14 cellular contexts compared by ENCODE assay signal in the genomic region with DNA sequence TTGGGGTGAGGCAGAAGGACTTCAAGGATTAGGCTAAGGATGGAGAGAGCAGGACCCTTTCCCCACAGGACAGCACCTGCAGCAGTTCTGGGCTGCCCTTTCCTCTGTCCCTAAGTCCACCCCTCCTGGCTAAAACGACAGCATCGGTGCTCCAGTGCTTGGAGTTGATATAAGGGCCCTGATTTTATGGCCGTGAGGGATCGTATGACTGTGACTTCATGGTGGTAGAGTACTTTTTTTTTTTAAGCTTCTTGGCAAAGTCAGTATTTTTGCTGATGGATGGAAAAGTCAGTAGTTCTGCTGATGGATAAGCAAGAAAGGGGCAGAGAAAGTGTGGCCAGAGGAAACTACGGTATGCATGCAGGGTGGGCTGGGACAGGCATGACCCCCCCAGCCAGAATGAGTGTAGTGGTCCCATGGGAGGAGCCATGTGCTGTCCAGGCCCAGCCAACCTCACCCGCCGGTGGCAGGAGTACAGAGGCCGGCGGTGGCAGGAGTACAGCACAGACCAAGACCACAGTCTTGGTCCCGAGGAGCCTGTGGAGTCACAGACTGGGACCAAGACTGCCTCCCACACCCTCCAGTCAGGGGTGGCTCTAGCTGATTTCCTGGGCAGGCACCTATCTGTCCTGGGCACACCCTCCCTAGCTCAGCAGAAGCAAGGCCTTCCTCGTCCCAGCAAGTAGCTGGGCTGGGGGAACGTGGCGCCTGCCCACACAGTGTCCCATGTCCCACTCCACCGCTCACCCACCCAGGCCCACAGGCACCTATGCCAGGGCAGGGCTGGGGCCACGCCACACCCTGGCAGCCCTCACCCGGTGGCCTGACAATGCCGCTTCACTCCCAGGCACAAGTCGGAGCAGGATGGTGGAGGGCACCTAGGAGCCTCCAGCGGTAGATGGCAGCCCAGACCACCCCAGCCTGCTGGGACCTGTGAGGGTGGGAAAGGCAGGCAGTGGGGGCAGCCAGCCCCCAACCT. TPM values are rescaled to one million over a fixed set of nuclear protein-coding genes. Genes with fewer than 3 reads are reported as not detected.
DNase-seq lines count a peak whose midpoint lies in the region; ATAC-seq and TF ChIP-seq lines count a peak whose summit lies in the region.
"Had no signal": no experiment of that assay in that cellular context is flagged by ENCODE, and none has a peak within 500 bp of the region (broad histone marks: within the 10 kb centered on the region; RNA-seq: fewer than 3 reads in every experiment).

No MANE protein-coding gene starts in this region.

- no peaks in the 10 kb centered on the region for H3K9me2 ChIP-seq in hepatocyte (replicated peaks; ENCODE audit: insufficient read depth)

- peaks cover 3% of the 10 kb centered on the region for H3K36me3 Mint-ChIP-seq in activated naive CD8-positive, alpha-beta T cell treated with anti-CD3 and anti-CD28 coated beads, Interleukin-2, amount 10 ng/mL, durations not matched to agents 7 days and 5 days
- peaks cover 5% of the 10 kb centered on the region for H3K36me3 Mint-ChIP-seq in nephron progenitor cell (ENCODE audit: low read depth)

- H3K4me1 ChIP-seq in HAP-1 (no peaks in the 10 kb centered on the region), hepatocyte (ENCODE audit: insufficient read depth) (peaks cover 22% of the 10 kb centered on the region)

- H3K4me3 ChIP-seq in NB4 (ENCODE audit: low read depth, low read length) (no peak overlapping the region), HAP-1 (no peak overlapping the region), hepatocyte (no peak overlapping the region)
- H3K4me3 ChIP-seq: upper lobe of left lung had no signal

- H3K4me3 Mint-ChIP-seq in activated naive CD8-positive, alpha-beta T cell treated with anti-CD3 and anti-CD28 coated beads, Interleukin-2, amount 10 ng/mL, durations not matched to agents 7 days and 5 days = peak overlapping the region; percentile 80
- peak overlapping the region; percentile 8 for H3K4me3 Mint-ChIP-seq in nephron progenitor cell

- H3K27me3 ChIP-seq in HAP-1 (ENCODE audit: low read depth) = no peaks in the 10 kb centered on the region
- no peaks in the 10 kb centered on the region for H3K27me3 ChIP-seq in hepatocyte
- H3K27me3 ChIP-seq: upper lobe of left lung had no signal

- no peaks in the 10 kb centered on the region for H3K9me3 Mint-ChIP-seq in activated naive CD8-positive, alpha-beta T cell treated with anti-CD3 and anti-CD28 coated beads, Interleukin-2, amount 10 ng/mL, durations not matched to agents 7 days and 5 days
- H3K9me3 Mint-ChIP-seq in nephron progenitor cell = no peaks in the 10 kb centered on the region

- DNase-seq in NCI-H2196 (lab: John Stamatoyannopoulos, UW; ENCODE audit: unreplicated experiment) = peak; percentile 6
- no peak for DNase-seq in NCI-H2196 treated with DMSO at 0.1 percent for 48 hours (lab: John Stamatoyannopoulos, UW; ENCODE audit: unreplicated experiment)
- DNase-seq in NB4 (ENCODE audit: low read depth) = peak; percentile 62
- DNase-seq in activated naive CD8-positive, alpha-beta T cell treated with anti-CD3 and anti-CD28 coated beads, Interleukin-2, amount 10 ng/mL, durations not matched to agents 7 days and 5 days = no peak
- no peak for DNase-seq in nephron progenitor cell
- no peak for DNase-seq in HAP-1 (ENCODE audit: low spot score in 2 of 2)
- no peak for DNase-seq in ureter (ENCODE audit: low spot score)
- no peak for DNase-seq in hepatocyte (ENCODE audit: low spot score)
- DNase-seq: amygdala; NCI-H748 treated with DMSO at 0.1 percent for 48 hours; nucleus accumbens; stimulated activated CD4-positive, alpha-beta T cell treated with anti-CD3 and anti-CD28 coated beads, Interleukin-4, amount 100 ng/mL, for 4 hours had no signal

- no peak overlapping the region for H2AFZ ChIP-seq in hepatocyte

- H3K9me3 ChIP-seq in HAP-1 = no peaks in the 10 kb centered on the region
- no peaks in the 10 kb centered on the region for H3K9me3 ChIP-seq in hepatocyte (ENCODE audit: low read depth)
- H3K9me3 ChIP-seq: upper lobe of left lung had no signal

- TF ChIP-seq CTCF in NB4 (IDR thresholded peaks at IDR 0.05; ENCODE audit: low read depth, low read length) = no peak
- TF ChIP-seq CTCF in nephron progenitor cell (IDR thresholded peaks at IDR 0.05) = no peak
- no peak for TF ChIP-seq CTCF in hepatocyte (IDR thresholded peaks at IDR 0.05; ENCODE audit: poor library complexity)

- WGBS in hepatocyte (ENCODE audit: low lambda C conversion rate, missing lambda C conversion rate) = 84% methylated on average over 18 of the region's 19 CpGs

- peak overlapping the region; percentile 90 for H3K27ac Mint-ChIP-seq in activated naive CD8-positive, alpha-beta T cell treated with anti-CD3 and anti-CD28 coated beads, Interleukin-2, amount 10 ng/mL, durations not matched to agents 7 days and 5 days
- H3K27ac Mint-ChIP-seq in nephron progenitor cell = no peak overlapping the region

- POLR2A ChIA-PET in activated naive CD8-positive, alpha-beta T cell treated with anti-CD3 and anti-CD28 coated beads, Interleukin-2, amount 10 ng/mL, durations not matched to agents 7 days and 5 days (lab: Charles Lee) = interaction anchor here (0.6 to 8.6 kb wide), 6 partner anchors 14 to 45 kb away, joined by 3 to 81 read pairs (median 3); a partner anchor contains a TSS

- no peak overlapping the region for H3K4me2 ChIP-seq in hepatocyte

- no peaks in the 10 kb centered on the region for H3K27me3 Mint-ChIP-seq in activated naive CD8-positive, alpha-beta T cell treated with anti-CD3 and anti-CD28 coated beads, Interleukin-2, amount 10 ng/mL, durations not matched to agents 7 days and 5 days
- H3K27me3 Mint-ChIP-seq in nephron progenitor cell (ENCODE audit: low read depth, poor library complexity) = peaks cover 4% of the 10 kb centered on the region

- no peak overlapping the region for H3K27ac ChIP-seq in hepatocyte
- H3K27ac ChIP-seq: epithelial cell of prostate had no signal

- no peaks in the 10 kb centered on the region for H4K20me1 ChIP-seq in hepatocyte (ENCODE audit: insufficient read depth, poor library complexity, severe bottlenecking)

- H3K4me1 Mint-ChIP-seq in activated naive CD8-positive, alpha-beta T cell treated with anti-CD3 and anti-CD28 coated beads, Interleukin-2, amount 10 ng/mL, durations not matched to agents 7 days and 5 days = peaks cover 87% of the 10 kb centered on the region
- peaks cover 92% of the 10 kb centered on the region for H3K4me1 Mint-ChIP-seq in nephron progenitor cell

- 0 out of 2 replicates have a peak, but pooled peaks cover 3% of the 10 kb centered on the region for H3K36me3 ChIP-seq in HAP-1 (replicated peaks)
- H3K36me3 ChIP-seq in hepatocyte (replicated peaks; ENCODE audit: insufficient read depth, low read depth) = no peaks in the 10 kb centered on the region
- H3K36me3 ChIP-seq: upper lobe of left lung had no signal

- no peak for TF ChIP-seq POLR2A in NB4 (IDR thresholded peaks at IDR 0.05; ENCODE audit: extremely low read depth, insufficient read length)

- ATAC-seq in activated naive CD8-positive, alpha-beta T cell treated with anti-CD3 and anti-CD28 coated beads, Interleukin-2, amount 10 ng/mL, durations not matched to agents 7 days and 5 days (ENCODE audit: low read depth) = no peak

- in situ Hi-C loops in HAP-1 (cut with MboI; ENCODE audit: low sequenced_read_pairs) = no loop called here

- peaks cover 15% of the 10 kb centered on the region for H3K79me2 ChIP-seq in hepatocyte

RNA-seq across cellular contexts. Expression of a gene that starts 46.3 kb away (rescaled TPM):
- total RNA-seq in activated naive CD8-positive, alpha-beta T cell treated with anti-CD3 and anti-CD28 coated beads, Interleukin-2, amount 10 ng/mL, durations not matched to agents 7 days and 5 days = 100 to 1,000 TPM; 206 to 209 TPM
- total RNA-seq in ureter (49.0 TPM), hepatocyte (4.7 and 11.3 TPM in 2 replicates)
- 4.3 and 5.9 TPM in 2 replicates for polyA plus RNA-seq in hepatocyte

Comparison
In these comparisons a context has a peak if more than half of its experiments do, and no peak if none do; other contexts are left out.
1. DNase-seq: peak in NCI-H2196 (single experiment) and NB4 (single experiment); none in NCI-H2196 treated with DMSO at 0.1 percent for 48 hours (single experiment), activated naive CD8-positive, alpha-beta T cell treated with anti-CD3 and anti-CD28 coated beads, Interleukin-2, amount 10 ng/mL, durations not matched to agents 7 days and 5 days (single experiment), nephron progenitor cell (single experiment), HAP-1 (0 of 2), ureter (single experiment) and hepatocyte (single experiment).